15 cellular contexts compared by ENCODE assay signal in genomic region chr7:151814400-151814914, GRCh38.
A peak's percentile ranks its signal among the peaks of the same experiment; 100 is the strongest.
DNase-seq lines count a peak whose midpoint lies in the region; ATAC-seq and TF ChIP-seq lines count a peak whose summit lies in the region.
"Had no signal": no experiment of that assay in that cellular context is flagged by ENCODE, and none has a peak within 500 bp of the region (broad histone marks: within the 10 kb centered on the region; RNA-seq: fewer than 3 reads in every experiment).

No MANE protein-coding gene starts in this region.

- H3K27ac Mint-ChIP-seq in activated CD8-positive, alpha-beta T cell treated with anti-CD3 and anti-CD28 coated beads for 36 hours: no peak overlapping the region
- H3K27ac Mint-ChIP-seq: activated CD4-positive, alpha-beta T cell treated with anti-CD3 and anti-CD28 coated beads, Interleukin-2, amount 10 ng/mL, durations not matched to agents 24 days and 14 days; T-helper 1 cell treated with Interleukin-12 subunit alpha and Interleukin-12 subunit beta and Interleukin-4 antibody, amounts not matched to agents 30 μg/mL and 1 μg/mL, for 36 hours had no signal

- intact Hi-C loops in activated CD8-positive, alpha-beta T cell treated with anti-CD3 and anti-CD28 coated beads for 36 hours (cut with micrococcal nuclease): no loop called here

- no peaks in the 10 kb centered on the region for H3K36me3 Mint-ChIP-seq in activated CD8-positive, alpha-beta T cell treated with anti-CD3 and anti-CD28 coated beads for 36 hours (ENCODE audit: low read depth)

- DNase-seq in ELF-1 (ENCODE audit: low read depth, low spot score): peak; percentile 45
- peak; percentile 60 for DNase-seq in NCI-H1694 (lab: John Stamatoyannopoulos, UW)
- peak; percentile 72 for DNase-seq in cerebellum (ENCODE audit: low spot score)
- DNase-seq in middle frontal gyrus (ENCODE audit: extremely low spot score, low spot score): peak; percentile 17
- no peak for DNase-seq in omental fat pad (ENCODE audit: low spot score)
- no peak for DNase-seq in activated CD8-positive, alpha-beta T cell treated with anti-CD3 and anti-CD28 coated beads for 36 hours
- DNase-seq in SW480 (ENCODE audit: low spot score): no peak
- DNase-seq: activated CD4-positive, alpha-beta T cell treated with anti-CD3 and anti-CD28 coated beads, Interleukin-2, amount 10 ng/mL, durations not matched to agents 24 days and 14 days; BE2C; DMS53; effector memory CD8-positive, alpha-beta T cell; foreskin keratinocyte; MG63 had no signal

- H3K4me1 Mint-ChIP-seq in activated CD8-positive, alpha-beta T cell treated with anti-CD3 and anti-CD28 coated beads for 36 hours (ENCODE audit: low read depth): peaks cover 14% of the 10 kb centered on the region
- H3K4me1 Mint-ChIP-seq: activated CD4-positive, alpha-beta T cell treated with anti-CD3 and anti-CD28 coated beads, Interleukin-2, amount 10 ng/mL, durations not matched to agents 24 days and 14 days had no signal

- CTCF ChIA-PET in activated CD8-positive, alpha-beta T cell treated with anti-CD3 and anti-CD28 coated beads for 36 hours (lab: Charles Lee): interaction anchor here (0.6 to 1.4 kb wide), 3 partner anchors 31 to 748 kb away, joined by 3 to 5 read pairs (median 3); no protein-coding TSS in a partner anchor

- no peaks in the 10 kb centered on the region for H3K9me3 Mint-ChIP-seq in activated CD8-positive, alpha-beta T cell treated with anti-CD3 and anti-CD28 coated beads for 36 hours
- H3K9me3 Mint-ChIP-seq: activated CD4-positive, alpha-beta T cell treated with anti-CD3 and anti-CD28 coated beads, Interleukin-2, amount 10 ng/mL, durations not matched to agents 24 days and 14 days; effector memory CD8-positive, alpha-beta T cell; T-helper 1 cell treated with Interleukin-12 subunit alpha and Interleukin-12 subunit beta and Interleukin-4 antibody, amounts not matched to agents 30 μg/mL and 1 μg/mL, for 36 hours had no signal

- no peak overlapping the region for H3K4me3 Mint-ChIP-seq in activated CD8-positive, alpha-beta T cell treated with anti-CD3 and anti-CD28 coated beads for 36 hours
- H3K4me3 Mint-ChIP-seq: activated CD4-positive, alpha-beta T cell treated with anti-CD3 and anti-CD28 coated beads, Interleukin-2, amount 10 ng/mL, durations not matched to agents 24 days and 14 days; effector memory CD8-positive, alpha-beta T cell; T-helper 1 cell treated with Interleukin-12 subunit alpha and Interleukin-12 subunit beta and Interleukin-4 antibody, amounts not matched to agents 30 μg/mL and 1 μg/mL, for 36 hours had no signal

- H3K27me3 Mint-ChIP-seq in activated CD8-positive, alpha-beta T cell treated with anti-CD3 and anti-CD28 coated beads for 36 hours: no peaks in the 10 kb centered on the region
- H3K27me3 Mint-ChIP-seq: activated CD4-positive, alpha-beta T cell treated with anti-CD3 and anti-CD28 coated beads, Interleukin-2, amount 10 ng/mL, durations not matched to agents 24 days and 14 days; effector memory CD8-positive, alpha-beta T cell had no signal

- TF ChIP-seq CTCF in omental fat pad (IDR thresholded peaks at IDR 0.05): no peak
- TF ChIP-seq CTCF in activated CD8-positive, alpha-beta T cell treated with anti-CD3 and anti-CD28 coated beads for 36 hours (IDR thresholded peaks at IDR 0.05): no peak

- POLR2A ChIA-PET in activated CD8-positive, alpha-beta T cell treated with anti-CD3 and anti-CD28 coated beads for 36 hours (lab: Charles Lee): interaction anchor here (0.6 to 1.0 kb wide), 2 partner anchors 33 to 292 kb away, joined by 3 read pairs; no protein-coding TSS in a partner anchor

- ATAC-seq in omental fat pad (ENCODE audit: low FRiP score): no peak
- ATAC-seq in activated CD8-positive, alpha-beta T cell treated with anti-CD3 and anti-CD28 coated beads for 36 hours: no peak
- ATAC-seq in GM19023 (IDR thresholded peaks at IDR 0.05; ENCODE audit: unreplicated experiment): no peak
- ATAC-seq: effector memory CD8-positive, alpha-beta T cell; foreskin keratinocyte had no signal

Comparison
In these comparisons a context has a peak if more than half of its experiments do, and no peak if none do; other contexts are left out.
1. DNase-seq: peak in ELF-1 (single experiment), NCI-H1694 (single experiment), cerebellum (single experiment) and middle frontal gyrus (single experiment); none in omental fat pad (single experiment), activated CD8-positive, alpha-beta T cell treated with anti-CD3 and anti-CD28 coated beads for 36 hours (single experiment) and SW480 (single experiment).